ENCODE assay signal across 1 cellular context in the genomic region with DNA sequence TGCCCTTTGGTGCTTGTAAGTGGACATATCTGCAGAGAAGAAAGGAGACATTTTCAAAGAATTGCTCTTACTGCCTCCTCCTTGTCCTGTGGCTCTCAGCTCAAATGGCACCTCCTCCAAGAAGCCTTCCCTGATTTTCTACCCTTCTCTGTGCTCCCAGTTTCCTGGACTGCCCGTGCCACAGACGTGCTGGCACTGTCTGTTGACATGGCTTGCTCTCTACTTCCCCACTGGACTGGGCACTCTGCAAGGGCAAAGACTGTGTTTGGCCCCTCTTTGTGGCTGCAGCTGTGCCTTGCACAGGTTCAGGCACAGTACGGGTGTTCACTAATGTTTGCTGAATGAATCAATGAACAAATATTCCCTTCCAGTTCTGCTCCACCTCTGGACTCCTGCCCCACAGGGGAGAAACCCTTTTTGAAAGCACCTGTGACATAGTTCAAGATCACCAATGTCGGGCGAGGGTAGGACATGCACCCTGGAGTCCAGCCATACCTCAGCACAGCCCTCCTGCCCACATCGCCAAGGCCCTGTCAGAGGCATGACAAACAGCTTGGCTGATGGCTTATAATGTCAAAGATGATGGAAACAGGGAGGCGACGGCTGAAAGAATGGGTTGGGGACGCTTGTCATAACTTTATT.
A peak's percentile ranks its signal among the peaks of the same experiment; 100 is the strongest.
TF ChIP-seq lines count a peak whose summit lies in the region.

No MANE protein-coding gene starts in this region.

TF ChIP-seq in HepG2, 621 proteins besides CTCF, POLR2A, EP300 and RAD21 (continued from another document and continues in another):
- TF ChIP-seq, protein P1, sequence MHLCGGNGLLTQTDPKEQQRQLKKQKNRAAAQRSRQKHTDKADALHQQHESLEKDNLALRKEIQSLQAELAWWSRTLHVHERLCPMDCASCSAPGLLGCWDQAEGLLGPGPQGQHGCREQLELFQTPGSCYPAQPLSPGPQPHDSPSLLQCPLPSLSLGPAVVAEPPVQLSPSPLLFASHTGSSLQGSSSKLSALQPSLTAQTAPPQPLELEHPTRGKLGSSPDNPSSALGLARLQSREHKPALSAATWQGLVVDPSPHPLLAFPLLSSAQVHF (CRISPR knock-in tag; IDR thresholded peaks at IDR 0.05) = no peak
- TF ChIP-seq, protein P2, sequence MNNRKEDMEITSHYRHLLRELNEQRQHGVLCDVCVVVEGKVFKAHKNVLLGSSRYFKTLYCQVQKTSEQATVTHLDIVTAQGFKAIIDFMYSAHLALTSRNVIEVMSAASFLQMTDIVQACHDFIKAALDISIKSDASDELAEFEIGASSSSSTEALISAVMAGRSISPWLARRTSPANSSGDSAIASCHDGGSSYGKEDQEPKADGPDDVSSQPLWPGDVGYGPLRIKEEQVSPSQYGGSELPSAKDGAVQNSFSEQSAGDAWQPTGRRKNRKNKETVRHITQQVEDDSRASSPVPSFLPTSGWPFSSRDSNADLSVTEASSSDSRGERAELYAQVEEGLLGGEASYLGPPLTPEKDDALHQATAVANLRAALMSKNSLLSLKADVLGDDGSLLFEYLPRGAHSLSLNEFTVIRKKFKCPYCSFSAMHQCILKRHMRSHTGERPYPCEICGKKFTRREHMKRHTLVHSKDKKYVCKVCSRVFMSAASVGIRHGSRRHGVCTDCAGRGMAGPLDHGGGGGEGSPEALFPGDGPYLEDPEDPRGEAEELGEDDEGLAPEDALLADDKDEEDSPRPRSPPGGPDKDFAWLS (CRISPR knock-in tag; IDR thresholded peaks at IDR 0.05; ENCODE audit: borderline replicate concordance) = no peak
- no peak for TF ChIP-seq MATR3 (CRISPR knock-in tag; IDR thresholded peaks at IDR 0.05)
- no peak for TF ChIP-seq MEF2D (CRISPR knock-in tag; IDR thresholded peaks at IDR 0.05)
- 0 out of 2 replicates have a peak, but pooled peaks have one; percentile 30 for TF ChIP-seq ARHGAP35 (CRISPR knock-in tag; IDR thresholded peaks at IDR 0.05; ENCODE audit: borderline replicate concordance)
- no peak for TF ChIP-seq TAF15 (IDR thresholded peaks at IDR 0.05; ENCODE audit: low read depth, low read length, poor library complexity, severe bottlenecking)
- TF ChIP-seq HNF4G (IDR thresholded peaks at IDR 0.05; ENCODE audit: borderline replicate concordance, low read depth, low read length) = peak; percentile 69
- TF ChIP-seq HNF4G (CRISPR knock-in tag; IDR thresholded peaks at IDR 0.05; ENCODE audit: borderline replicate concordance, low read depth) = no peak
- no peak for TF ChIP-seq KLF9 (CRISPR knock-in tag; IDR thresholded peaks at IDR 0.05; ENCODE audit: low read depth)
- no peak for TF ChIP-seq ZNF879 (CRISPR knock-in tag; IDR thresholded peaks at IDR 0.05)
- TF ChIP-seq, protein P3, sequence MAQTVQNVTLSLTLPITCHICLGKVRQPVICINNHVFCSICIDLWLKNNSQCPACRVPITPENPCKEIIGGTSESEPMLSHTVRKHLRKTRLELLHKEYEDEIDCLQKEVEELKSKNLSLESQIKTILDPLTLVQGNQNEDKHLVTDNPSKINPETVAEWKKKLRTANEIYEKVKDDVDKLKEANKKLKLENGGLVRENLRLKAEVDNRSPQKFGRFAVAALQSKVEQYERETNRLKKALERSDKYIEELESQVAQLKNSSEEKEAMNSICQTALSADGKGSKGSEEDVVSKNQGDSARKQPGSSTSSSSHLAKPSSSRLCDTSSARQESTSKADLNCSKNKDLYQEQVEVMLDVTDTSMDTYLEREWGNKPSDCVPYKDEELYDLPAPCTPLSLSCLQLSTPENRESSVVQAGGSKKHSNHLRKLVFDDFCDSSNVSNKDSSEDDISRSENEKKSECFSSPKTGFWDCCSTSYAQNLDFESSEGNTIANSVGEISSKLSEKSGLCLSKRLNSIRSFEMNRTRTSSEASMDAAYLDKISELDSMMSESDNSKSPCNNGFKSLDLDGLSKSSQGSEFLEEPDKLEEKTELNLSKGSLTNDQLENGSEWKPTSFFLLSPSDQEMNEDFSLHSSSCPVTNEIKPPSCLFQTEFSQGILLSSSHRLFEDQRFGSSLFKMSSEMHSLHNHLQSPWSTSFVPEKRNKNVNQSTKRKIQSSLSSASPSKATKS (CRISPR knock-in tag; IDR thresholded peaks at IDR 0.05) = no peak
- TF ChIP-seq ZNF230 (CRISPR knock-in tag; IDR thresholded peaks at IDR 0.05) = no peak
- no peak for TF ChIP-seq ZNF720 (CRISPR knock-in tag; IDR thresholded peaks at IDR 0.05)
- no peak for TF ChIP-seq ZNF883 (CRISPR knock-in tag; IDR thresholded peaks at IDR 0.05; ENCODE audit: not compliant biosample characterization)
- no peak for TF ChIP-seq HOXA5 (CRISPR knock-in tag; IDR thresholded peaks at IDR 0.05)
- TF ChIP-seq, protein P4, sequence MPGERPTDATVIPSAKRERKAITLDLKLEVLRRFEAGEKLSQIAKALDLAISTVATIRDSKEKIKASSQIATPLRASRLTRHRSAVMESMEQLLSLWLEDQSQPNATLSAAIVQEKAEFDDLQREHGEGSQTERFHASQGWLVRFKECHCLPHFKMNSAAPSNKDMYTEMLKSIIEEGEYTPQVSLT (CRISPR knock-in tag; IDR thresholded peaks at IDR 0.05; ENCODE audit: borderline replicate concordance, low read depth) = no peak
- no peak for TF ChIP-seq U2AF1 (optimal IDR thresholded peaks at IDR 0.05; ENCODE audit: low read depth, low read length)
- TF ChIP-seq, protein P5, sequence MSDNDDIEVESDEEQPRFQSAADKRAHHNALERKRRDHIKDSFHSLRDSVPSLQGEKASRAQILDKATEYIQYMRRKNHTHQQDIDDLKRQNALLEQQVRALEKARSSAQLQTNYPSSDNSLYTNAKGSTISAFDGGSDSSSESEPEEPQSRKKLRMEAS (IDR thresholded peaks at IDR 0.05) = 0 out of 2 replicates have a peak, but pooled peaks have one; percentile 31
- TF ChIP-seq ONECUT2 (CRISPR knock-in tag; IDR thresholded peaks at IDR 0.05) = no peak
- TF ChIP-seq ZNF772 (CRISPR knock-in tag; IDR thresholded peaks at IDR 0.05) = peak; percentile 41; the same call in 1 of the 2 replicates
- no peak for TF ChIP-seq ZNF558 (CRISPR knock-in tag; IDR thresholded peaks at IDR 0.05; ENCODE audit: borderline replicate concordance)
- TF ChIP-seq NFRKB (IDR thresholded peaks at IDR 0.05) = no peak
- TF ChIP-seq STAT5B (CRISPR knock-in tag; IDR thresholded peaks at IDR 0.05) = no peak
- TF ChIP-seq ZNF670 (CRISPR knock-in tag; IDR thresholded peaks at IDR 0.05; ENCODE audit: borderline replicate concordance) = 0 out of 2 replicates have a peak, but pooled peaks have one; percentile 26
- no peak for TF ChIP-seq PLRG1 (conservative IDR thresholded peaks at IDR 0.05)
- TF ChIP-seq ZNF326 (CRISPR knock-in tag; IDR thresholded peaks at IDR 0.05; ENCODE audit: borderline replicate concordance) = no peak
- no peak for TF ChIP-seq CEBPG (CRISPR knock-in tag; IDR thresholded peaks at IDR 0.05)
- TF ChIP-seq, protein P6, sequence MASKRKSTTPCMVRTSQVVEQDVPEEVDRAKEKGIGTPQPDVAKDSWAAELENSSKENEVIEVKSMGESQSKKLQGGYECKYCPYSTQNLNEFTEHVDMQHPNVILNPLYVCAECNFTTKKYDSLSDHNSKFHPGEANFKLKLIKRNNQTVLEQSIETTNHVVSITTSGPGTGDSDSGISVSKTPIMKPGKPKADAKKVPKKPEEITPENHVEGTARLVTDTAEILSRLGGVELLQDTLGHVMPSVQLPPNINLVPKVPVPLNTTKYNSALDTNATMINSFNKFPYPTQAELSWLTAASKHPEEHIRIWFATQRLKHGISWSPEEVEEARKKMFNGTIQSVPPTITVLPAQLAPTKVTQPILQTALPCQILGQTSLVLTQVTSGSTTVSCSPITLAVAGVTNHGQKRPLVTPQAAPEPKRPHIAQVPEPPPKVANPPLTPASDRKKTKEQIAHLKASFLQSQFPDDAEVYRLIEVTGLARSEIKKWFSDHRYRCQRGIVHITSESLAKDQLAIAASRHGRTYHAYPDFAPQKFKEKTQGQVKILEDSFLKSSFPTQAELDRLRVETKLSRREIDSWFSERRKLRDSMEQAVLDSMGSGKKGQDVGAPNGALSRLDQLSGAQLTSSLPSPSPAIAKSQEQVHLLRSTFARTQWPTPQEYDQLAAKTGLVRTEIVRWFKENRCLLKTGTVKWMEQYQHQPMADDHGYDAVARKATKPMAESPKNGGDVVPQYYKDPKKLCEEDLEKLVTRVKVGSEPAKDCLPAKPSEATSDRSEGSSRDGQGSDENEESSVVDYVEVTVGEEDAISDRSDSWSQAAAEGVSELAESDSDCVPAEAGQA (IDR thresholded peaks at IDR 0.05; ENCODE audit: low read depth) = no peak; the same call in 1 of the 2 replicates
- TF ChIP-seq, protein P6 (CRISPR knock-in tag; IDR thresholded peaks at IDR 0.05; ENCODE audit: borderline replicate concordance) = no peak
- TF ChIP-seq ZFP82 (CRISPR knock-in tag; IDR thresholded peaks at IDR 0.05; ENCODE audit: borderline replicate concordance) = no peak
- TF ChIP-seq, protein P7, sequence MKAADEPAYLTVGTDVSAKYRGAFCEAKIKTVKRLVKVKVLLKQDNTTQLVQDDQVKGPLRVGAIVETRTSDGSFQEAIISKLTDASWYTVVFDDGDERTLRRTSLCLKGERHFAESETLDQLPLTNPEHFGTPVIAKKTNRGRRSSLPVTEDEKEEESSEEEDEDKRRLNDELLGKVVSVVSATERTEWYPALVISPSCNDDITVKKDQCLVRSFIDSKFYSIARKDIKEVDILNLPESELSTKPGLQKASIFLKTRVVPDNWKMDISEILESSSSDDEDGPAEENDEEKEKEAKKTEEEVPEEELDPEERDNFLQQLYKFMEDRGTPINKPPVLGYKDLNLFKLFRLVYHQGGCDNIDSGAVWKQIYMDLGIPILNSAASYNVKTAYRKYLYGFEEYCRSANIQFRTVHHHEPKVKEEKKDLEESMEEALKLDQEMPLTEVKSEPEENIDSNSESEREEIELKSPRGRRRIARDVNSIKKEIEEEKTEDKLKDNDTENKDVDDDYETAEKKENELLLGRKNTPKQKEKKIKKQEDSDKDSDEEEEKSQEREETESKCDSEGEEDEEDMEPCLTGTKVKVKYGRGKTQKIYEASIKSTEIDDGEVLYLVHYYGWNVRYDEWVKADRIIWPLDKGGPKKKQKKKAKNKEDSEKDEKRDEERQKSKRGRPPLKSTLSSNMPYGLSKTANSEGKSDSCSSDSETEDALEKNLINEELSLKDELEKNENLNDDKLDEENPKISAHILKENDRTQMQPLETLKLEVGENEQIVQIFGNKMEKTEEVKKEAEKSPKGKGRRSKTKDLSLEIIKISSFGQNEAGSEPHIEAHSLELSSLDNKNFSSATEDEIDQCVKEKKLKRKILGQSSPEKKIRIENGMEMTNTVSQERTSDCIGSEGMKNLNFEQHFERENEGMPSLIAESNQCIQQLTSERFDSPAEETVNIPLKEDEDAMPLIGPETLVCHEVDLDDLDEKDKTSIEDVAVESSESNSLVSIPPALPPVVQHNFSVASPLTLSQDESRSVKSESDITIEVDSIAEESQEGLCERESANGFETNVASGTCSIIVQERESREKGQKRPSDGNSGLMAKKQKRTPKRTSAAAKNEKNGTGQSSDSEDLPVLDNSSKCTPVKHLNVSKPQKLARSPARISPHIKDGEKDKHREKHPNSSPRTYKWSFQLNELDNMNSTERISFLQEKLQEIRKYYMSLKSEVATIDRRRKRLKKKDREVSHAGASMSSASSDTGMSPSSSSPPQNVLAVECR (CRISPR knock-in tag; IDR thresholded peaks at IDR 0.05; ENCODE audit: borderline replicate concordance) = no peak; the same call in 1 of the 2 replicates
- no peak for TF ChIP-seq NFYC (CRISPR knock-in tag; IDR thresholded peaks at IDR 0.05)
- TF ChIP-seq, protein P8, sequence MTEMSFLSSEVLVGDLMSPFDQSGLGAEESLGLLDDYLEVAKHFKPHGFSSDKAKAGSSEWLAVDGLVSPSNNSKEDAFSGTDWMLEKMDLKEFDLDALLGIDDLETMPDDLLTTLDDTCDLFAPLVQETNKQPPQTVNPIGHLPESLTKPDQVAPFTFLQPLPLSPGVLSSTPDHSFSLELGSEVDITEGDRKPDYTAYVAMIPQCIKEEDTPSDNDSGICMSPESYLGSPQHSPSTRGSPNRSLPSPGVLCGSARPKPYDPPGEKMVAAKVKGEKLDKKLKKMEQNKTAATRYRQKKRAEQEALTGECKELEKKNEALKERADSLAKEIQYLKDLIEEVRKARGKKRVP (CRISPR knock-in tag; IDR thresholded peaks at IDR 0.05) = no peak
- no peak for TF ChIP-seq CCAR2 (optimal IDR thresholded peaks at IDR 0.05; ENCODE audit: low read depth, low read length)
- no peak for TF ChIP-seq RNF2 (conservative IDR thresholded peaks at IDR 0.05; ENCODE audit: low read depth)
- no peak for TF ChIP-seq ZFP36L2 (CRISPR knock-in tag; IDR thresholded peaks at IDR 0.05)
- peak; percentile 51; the same call in 1 of the 2 replicates for TF ChIP-seq CHD4 (IDR thresholded peaks at IDR 0.05; ENCODE audit: borderline replicate concordance, low read length)
- TF ChIP-seq PRMT3 (CRISPR knock-in tag; IDR thresholded peaks at IDR 0.05; ENCODE audit: borderline replicate concordance, low read depth) = no peak
- no peak for TF ChIP-seq RBFOX2 (IDR thresholded peaks at IDR 0.05; ENCODE audit: low read depth, low read length)
- TF ChIP-seq, protein P9, sequence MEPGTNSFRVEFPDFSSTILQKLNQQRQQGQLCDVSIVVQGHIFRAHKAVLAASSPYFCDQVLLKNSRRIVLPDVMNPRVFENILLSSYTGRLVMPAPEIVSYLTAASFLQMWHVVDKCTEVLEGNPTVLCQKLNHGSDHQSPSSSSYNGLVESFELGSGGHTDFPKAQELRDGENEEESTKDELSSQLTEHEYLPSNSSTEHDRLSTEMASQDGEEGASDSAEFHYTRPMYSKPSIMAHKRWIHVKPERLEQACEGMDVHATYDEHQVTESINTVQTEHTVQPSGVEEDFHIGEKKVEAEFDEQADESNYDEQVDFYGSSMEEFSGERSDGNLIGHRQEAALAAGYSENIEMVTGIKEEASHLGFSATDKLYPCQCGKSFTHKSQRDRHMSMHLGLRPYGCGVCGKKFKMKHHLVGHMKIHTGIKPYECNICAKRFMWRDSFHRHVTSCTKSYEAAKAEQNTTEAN (CRISPR knock-in tag; conservative IDR thresholded peaks at IDR 0.05) = no peak
- no peak for TF ChIP-seq SYNCRIP (IDR thresholded peaks at IDR 0.05; ENCODE audit: insufficient read depth, low read depth, low read length)
